21 cellular contexts compared by ENCODE assay signal in genomic region chr4:15250021-15250441, GRCh38.
DNase-seq lines count a peak whose midpoint lies in the region; ATAC-seq and TF ChIP-seq lines count a peak whose summit lies in the region.
"Had no signal": no experiment of that assay in that cellular context is flagged by ENCODE, and none has a peak within 500 bp of the region (broad histone marks: within the 10 kb centered on the region; RNA-seq: fewer than 3 reads in every experiment).

No MANE protein-coding gene starts in this region.

- no peaks in the 10 kb centered on the region for H3K36me3 ChIP-seq in lower lobe of right lung
- no peaks in the 10 kb centered on the region for H3K36me3 ChIP-seq in tibial artery
- H3K36me3 ChIP-seq: transverse colon had no signal

- H3K27ac ChIP-seq in lower lobe of right lung, result no peak overlapping the region
- H3K27ac ChIP-seq in tibial artery, result peak overlapping the region; percentile 11 to 44
- no peak overlapping the region for H3K27ac ChIP-seq in coronary artery
- H3K27ac ChIP-seq: transverse colon had no signal

- intact Hi-C loops in activated CD4-positive, alpha-beta T cell treated with anti-CD3 and anti-CD28 coated beads, Interleukin-2, amount 10 ng/mL, durations not matched to agents 24 days and 14 days (cut with micrococcal nuclease), result no loop called here
- intact Hi-C loops in lower lobe of right lung (cut with DNase I), result no loop called here
- intact Hi-C loops in tibial artery (cut with DNase I; ENCODE audit: low total_unique reads), result no loop called here

- H3K27me3 ChIP-seq in lower lobe of right lung (ENCODE audit: low read depth) (no peaks in the 10 kb centered on the region), tibial artery (no peaks in the 10 kb centered on the region)
- H3K27me3 ChIP-seq: transverse colon had no signal

- H3K4me1 Mint-ChIP-seq in activated CD4-positive, alpha-beta T cell treated with anti-CD3 and anti-CD28 coated beads, Interleukin-2, amount 10 ng/mL, durations not matched to agents 24 days and 14 days, result peaks cover 1% of the 10 kb centered on the region

- TF ChIP-seq CTCF in choroid plexus epithelial cell (conservative IDR thresholded peaks at IDR 0.05; ENCODE audit: low read depth, low read length), result no peak
- TF ChIP-seq CTCF in lower lobe of right lung (IDR thresholded peaks at IDR 0.05), result no peak
- no peak for TF ChIP-seq CTCF in tibial artery (IDR thresholded peaks at IDR 0.05)
- TF ChIP-seq CTCF in coronary artery (IDR thresholded peaks at IDR 0.05), result no peak

- no peak overlapping the region for H3K4me3 ChIP-seq in choroid plexus epithelial cell (ENCODE audit: low read depth, low read length)
- H3K4me3 ChIP-seq in lower lobe of right lung, result no peak overlapping the region
- H3K4me3 ChIP-seq in tibial artery, result no peak overlapping the region
- H3K4me3 ChIP-seq in coronary artery, result no peak overlapping the region
- H3K4me3 ChIP-seq: transverse colon had no signal

- H3K4me3 Mint-ChIP-seq in activated CD4-positive, alpha-beta T cell treated with anti-CD3 and anti-CD28 coated beads, Interleukin-2, amount 10 ng/mL, durations not matched to agents 24 days and 14 days, result no peak overlapping the region
- H3K4me3 Mint-ChIP-seq: B cell, HFFc6 had no signal

- no peaks in the 10 kb centered on the region for H3K27me3 Mint-ChIP-seq in activated CD4-positive, alpha-beta T cell treated with anti-CD3 and anti-CD28 coated beads, Interleukin-2, amount 10 ng/mL, durations not matched to agents 24 days and 14 days
- H3K27me3 Mint-ChIP-seq: B cell had no signal

- H3K4me1 ChIP-seq in lower lobe of right lung, result no peaks in the 10 kb centered on the region
- H3K4me1 ChIP-seq in tibial artery, result peaks cover 0 to 28% (median 3%) of the 10 kb centered on the region in 4 donors
- H3K4me1 ChIP-seq: transverse colon had no signal

- peak; percentile 12 for DNase-seq in activated CD4-positive, alpha-beta T cell treated with anti-CD3 and anti-CD28 coated beads, Interleukin-2, amount 10 ng/mL, durations not matched to agents 24 days and 14 days
- no peak for DNase-seq in activated CD4-positive, alpha-beta T cell treated with anti-CD3 and anti-CD28 coated beads for 48 hours
- DNase-seq in choroid plexus epithelial cell (ENCODE audit: low read depth) (peak; percentile 57), lower lobe of right lung (no peak), tibial artery (no peak), coronary artery (ENCODE audit: low spot score) (no peak)
- DNase-seq: activated CD4-positive, alpha-beta T cell treated with anti-CD3 and anti-CD28 coated beads for 1 hour; head of caudate nucleus; HFFc6; NCI-H1105; NCI-H2029 treated with DMSO at 0.1 percent for 48 hours; NCI-H345; OCI-M1; SIG-M5; stimulated activated CD4-positive, alpha-beta T cell treated with anti-CD3 and anti-CD28 coated beads, Interleukin-4, amount 100 ng/mL, for 24 hours; stimulated activated naive CD8-positive, alpha-beta T cell treated with anti-CD3 and anti-CD28 coated beads, Interleukin-15, Interleukin-2, amounts not matched to agents 100 U/mL and 50 U/mL, for 24 hours; transverse colon had no signal

- no peaks in the 10 kb centered on the region for H3K36me3 Mint-ChIP-seq in activated CD4-positive, alpha-beta T cell treated with anti-CD3 and anti-CD28 coated beads, Interleukin-2, amount 10 ng/mL, durations not matched to agents 24 days and 14 days (ENCODE audit: low read depth)

- ATAC-seq in lower lobe of right lung, result peak; percentile 46 to 68
- ATAC-seq in GM19035 (IDR thresholded peaks at IDR 0.05; ENCODE audit: unreplicated experiment), result no peak
- ATAC-seq in HG03442 (IDR thresholded peaks at IDR 0.05; ENCODE audit: unreplicated experiment), result no peak
- ATAC-seq: activated naive CD4-positive, alpha-beta T cell treated with anti-CD3 and anti-CD28 coated beads, Interleukin-2, amount 50 U/mL, for 72 hours; stimulated activated naive CD8-positive, alpha-beta T cell treated with anti-CD3 and anti-CD28 coated beads, Interleukin-15, Interleukin-2, amounts not matched to agents 100 U/mL and 50 U/mL, for 24 hours had no signal

- H3K9me3 ChIP-seq in lower lobe of right lung, result no peaks in the 10 kb centered on the region
- H3K9me3 ChIP-seq in tibial artery, result no peaks in the 10 kb centered on the region
- H3K9me3 ChIP-seq: transverse colon had no signal

- H3K27ac Mint-ChIP-seq in activated CD4-positive, alpha-beta T cell treated with anti-CD3 and anti-CD28 coated beads, Interleukin-2, amount 10 ng/mL, durations not matched to agents 24 days and 14 days, result no peak overlapping the region
- H3K27ac Mint-ChIP-seq: B cell, HFFc6 had no signal

- H3K9me3 Mint-ChIP-seq in activated CD4-positive, alpha-beta T cell treated with anti-CD3 and anti-CD28 coated beads, Interleukin-2, amount 10 ng/mL, durations not matched to agents 24 days and 14 days, result no peaks in the 10 kb centered on the region
- H3K9me3 Mint-ChIP-seq: activated naive CD4-positive, alpha-beta T cell treated with anti-CD3 and anti-CD28 coated beads, Interleukin-2, amount 50 U/mL, for 72 hours; HFFc6 had no signal

Comparison
In these comparisons a context has a peak if more than half of its experiments do, and no peak if none do; other contexts are left out.
1. DNase-seq: peak in activated CD4-positive, alpha-beta T cell treated with anti-CD3 and anti-CD28 coated beads, Interleukin-2, amount 10 ng/mL, durations not matched to agents 24 days and 14 days (single experiment) and choroid plexus epithelial cell (single experiment); none in activated CD4-positive, alpha-beta T cell treated with anti-CD3 and anti-CD28 coated beads for 48 hours (single experiment), lower lobe of right lung (single experiment), tibial artery (0 of 2) and coronary artery (single experiment).
2. ATAC-seq: peak in lower lobe of right lung (2 of 2); none in GM19035 (single experiment) and HG03442 (single experiment).
3. H3K27ac ChIP-seq: peak in tibial artery (2 of 2); none in lower lobe of right lung (single experiment) and coronary artery (0 of 2).